In the genomic region with DNA sequence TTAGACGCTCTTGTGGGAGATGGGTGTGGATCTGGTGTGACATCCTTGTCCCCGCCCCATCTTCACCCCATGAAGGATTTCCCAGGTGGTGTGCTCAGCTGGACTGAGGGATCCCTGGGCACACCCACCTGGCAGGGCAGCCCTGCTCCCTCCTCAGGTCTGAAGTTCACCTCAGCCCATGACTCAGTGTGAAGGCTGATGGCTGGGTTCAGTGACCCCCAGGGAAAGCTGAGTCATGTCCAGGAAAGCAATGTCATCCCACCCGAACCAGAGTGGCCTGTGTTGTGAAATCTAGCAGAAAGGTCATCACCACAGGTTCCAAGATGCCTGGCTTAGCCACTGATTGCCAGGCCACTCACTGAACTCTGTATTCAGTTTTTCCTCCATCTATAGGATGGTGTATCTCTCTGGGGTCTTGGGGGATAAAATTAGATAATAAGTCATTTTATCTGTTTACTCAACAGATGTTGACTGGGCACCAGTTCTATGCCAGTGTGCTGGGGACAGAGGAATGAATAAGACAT, we compare ENCODE assay signal across 1 cellular context.
TF ChIP-seq lines count a peak whose summit lies in the region.

No MANE protein-coding gene starts in this region.

TF ChIP-seq in HepG2, 621 proteins besides CTCF, POLR2A, EP300 and RAD21 (continued from another document and continues in another):
- TF ChIP-seq RELA (CRISPR knock-in tag; IDR thresholded peaks at IDR 0.05) (0 out of 2 replicates have a peak, but pooled peaks have one; percentile 70), AKAP8 (CRISPR knock-in tag; IDR thresholded peaks at IDR 0.05) (no peak), AHDC1 (CRISPR knock-in tag; IDR thresholded peaks at IDR 0.05; ENCODE audit: borderline replicate concordance) (peak; percentile 95), RFX3 (CRISPR knock-in tag; IDR thresholded peaks at IDR 0.05) (no peak; the same call in 1 of the 2 replicates), GATAD1 (CRISPR knock-in tag; IDR thresholded peaks at IDR 0.05) (peak; percentile 81), MLX (CRISPR knock-in tag; IDR thresholded peaks at IDR 0.05) (peak; percentile 92), ZNF431 (CRISPR knock-in tag; IDR thresholded peaks at IDR 0.05; ENCODE audit: borderline replicate concordance, low read depth) (no peak; the same call in 1 of the 2 replicates), ZBTB8A (CRISPR knock-in tag; IDR thresholded peaks at IDR 0.05; ENCODE audit: borderline replicate concordance, low read depth) (no peak), SSRP1 (CRISPR knock-in tag; IDR thresholded peaks at IDR 0.05) (peak; percentile 86; the same call in 1 of the 2 replicates), E2F2 (CRISPR knock-in tag; IDR thresholded peaks at IDR 0.05; ENCODE audit: borderline replicate concordance) (no peak), ZNF367 (CRISPR knock-in tag; IDR thresholded peaks at IDR 0.05; ENCODE audit: borderline replicate concordance) (no peak), IKZF5 (CRISPR knock-in tag; IDR thresholded peaks at IDR 0.05) (peak; percentile 96), ONECUT2 (CRISPR knock-in tag; IDR thresholded peaks at IDR 0.05) (no peak), PHF21A (CRISPR knock-in tag; IDR thresholded peaks at IDR 0.05) (peak; percentile 74), MTA1 (CRISPR knock-in tag; IDR thresholded peaks at IDR 0.05; ENCODE audit: borderline replicate concordance) (peak; percentile 95; the same call in 1 of the 2 replicates), ZFP62 (CRISPR knock-in tag; IDR thresholded peaks at IDR 0.05) (no peak), NFE2 (CRISPR knock-in tag; IDR thresholded peaks at IDR 0.05) (peak; percentile 91), PRDM15 (CRISPR knock-in tag; IDR thresholded peaks at IDR 0.05) (no peak), ZNF724P (CRISPR knock-in tag; IDR thresholded peaks at IDR 0.05; ENCODE audit: borderline replicate concordance) (0 out of 2 replicates have a peak, but pooled peaks have one; percentile 67), BRCA1 (CRISPR knock-in tag; IDR thresholded peaks at IDR 0.05) (no peak; the same call in 1 of the 2 replicates), ZZZ3 (CRISPR knock-in tag; IDR thresholded peaks at IDR 0.05; ENCODE audit: borderline replicate concordance) (no peak), MTA3 (CRISPR knock-in tag; IDR thresholded peaks at IDR 0.05) (no peak), MBD4 (IDR thresholded peaks at IDR 0.05; ENCODE audit: borderline replicate concordance, low read length) (no peak; the same call in 1 of the 2 replicates), ZMAT3 (CRISPR knock-in tag; conservative IDR thresholded peaks at IDR 0.05) (no peak; the same call in 1 of the 2 replicates), MLLT10 (CRISPR knock-in tag; IDR thresholded peaks at IDR 0.05) (no peak), ISX (CRISPR knock-in tag; conservative IDR thresholded peaks at IDR 0.05) (no peak), MLXIP (CRISPR knock-in tag; IDR thresholded peaks at IDR 0.05; ENCODE audit: borderline replicate concordance) (no peak), CBX2 (IDR thresholded peaks at IDR 0.05; ENCODE audit: low read depth, low read length) (no peak), CBX2 (CRISPR knock-in tag; IDR thresholded peaks at IDR 0.05; ENCODE audit: low read depth) (no peak; the same call in 1 of the 2 replicates), FOXK2 (IDR thresholded peaks at IDR 0.05) (0 out of 2 replicates have a peak, but pooled peaks have one; percentile 9), KAT2B (IDR thresholded peaks at IDR 0.05; ENCODE audit: borderline replicate concordance, low read depth, low read length) (no peak), MEIS1 (CRISPR knock-in tag; IDR thresholded peaks at IDR 0.05; ENCODE audit: borderline replicate concordance) (no peak), RBM22 (optimal IDR thresholded peaks at IDR 0.05; ENCODE audit: low read length) (no peak)
- TF ChIP-seq, protein P1, sequence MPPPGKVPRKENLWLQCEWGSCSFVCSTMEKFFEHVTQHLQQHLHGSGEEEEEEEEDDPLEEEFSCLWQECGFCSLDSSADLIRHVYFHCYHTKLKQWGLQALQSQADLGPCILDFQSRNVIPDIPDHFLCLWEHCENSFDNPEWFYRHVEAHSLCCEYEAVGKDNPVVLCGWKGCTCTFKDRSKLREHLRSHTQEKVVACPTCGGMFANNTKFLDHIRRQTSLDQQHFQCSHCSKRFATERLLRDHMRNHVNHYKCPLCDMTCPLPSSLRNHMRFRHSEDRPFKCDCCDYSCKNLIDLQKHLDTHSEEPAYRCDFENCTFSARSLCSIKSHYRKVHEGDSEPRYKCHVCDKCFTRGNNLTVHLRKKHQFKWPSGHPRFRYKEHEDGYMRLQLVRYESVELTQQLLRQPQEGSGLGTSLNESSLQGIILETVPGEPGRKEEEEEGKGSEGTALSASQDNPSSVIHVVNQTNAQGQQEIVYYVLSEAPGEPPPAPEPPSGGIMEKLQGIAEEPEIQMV (CRISPR knock-in tag; IDR thresholded peaks at IDR 0.05; ENCODE audit: low read depth), result 0 out of 2 replicates have a peak, but pooled peaks have one; percentile 33
- TF ChIP-seq, protein P2, sequence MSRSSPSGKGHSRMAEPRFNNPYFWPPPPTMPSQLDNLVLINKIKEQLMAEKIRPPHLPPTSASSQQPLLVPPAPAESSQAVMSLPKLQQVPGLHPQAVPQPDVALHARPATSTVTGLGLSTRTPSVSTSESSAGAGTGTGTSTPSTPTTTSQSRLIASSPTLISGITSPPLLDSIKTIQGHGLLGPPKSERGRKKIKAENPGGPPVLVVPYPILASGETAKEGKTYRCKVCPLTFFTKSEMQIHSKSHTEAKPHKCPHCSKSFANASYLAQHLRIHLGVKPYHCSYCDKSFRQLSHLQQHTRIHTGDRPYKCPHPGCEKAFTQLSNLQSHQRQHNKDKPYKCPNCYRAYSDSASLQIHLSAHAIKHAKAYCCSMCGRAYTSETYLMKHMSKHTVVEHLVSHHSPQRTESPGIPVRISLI (CRISPR knock-in tag; IDR thresholded peaks at IDR 0.05; ENCODE audit: borderline replicate concordance), result no peak
- TF ChIP-seq, protein P3, sequence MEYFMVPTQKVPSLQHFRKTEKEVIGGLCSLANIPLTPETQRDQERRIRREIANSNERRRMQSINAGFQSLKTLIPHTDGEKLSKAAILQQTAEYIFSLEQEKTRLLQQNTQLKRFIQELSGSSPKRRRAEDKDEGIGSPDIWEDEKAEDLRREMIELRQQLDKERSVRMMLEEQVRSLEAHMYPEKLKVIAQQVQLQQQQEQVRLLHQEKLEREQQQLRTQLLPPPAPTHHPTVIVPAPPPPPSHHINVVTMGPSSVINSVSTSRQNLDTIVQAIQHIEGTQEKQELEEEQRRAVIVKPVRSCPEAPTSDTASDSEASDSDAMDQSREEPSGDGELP (IDR thresholded peaks at IDR 0.05; ENCODE audit: borderline replicate concordance, low read depth), result peak; percentile 98
- TF ChIP-seq, protein P4, sequence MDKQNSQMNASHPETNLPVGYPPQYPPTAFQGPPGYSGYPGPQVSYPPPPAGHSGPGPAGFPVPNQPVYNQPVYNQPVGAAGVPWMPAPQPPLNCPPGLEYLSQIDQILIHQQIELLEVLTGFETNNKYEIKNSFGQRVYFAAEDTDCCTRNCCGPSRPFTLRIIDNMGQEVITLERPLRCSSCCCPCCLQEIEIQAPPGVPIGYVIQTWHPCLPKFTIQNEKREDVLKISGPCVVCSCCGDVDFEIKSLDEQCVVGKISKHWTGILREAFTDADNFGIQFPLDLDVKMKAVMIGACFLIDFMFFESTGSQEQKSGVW (CRISPR knock-in tag; IDR thresholded peaks at IDR 0.05; ENCODE audit: borderline replicate concordance), result no peak
